8 cellular contexts compared by ENCODE assay signal in genomic region chr11:73647459-73648100, GRCh38. TPM values are rescaled to one million over a fixed set of nuclear protein-coding genes. Genes with fewer than 3 reads are reported as not detected.
DNase-seq lines count a peak whose midpoint lies in the region; ATAC-seq and TF ChIP-seq lines count a peak whose summit lies in the region.

No MANE protein-coding gene starts in this region.

- intact Hi-C loops in posterior cingulate gyrus (cut with DNase I) (no loop called here), tibial artery (cut with DNase I; ENCODE audit: low total_unique reads) (no loop called here)

- peak overlapping the region; percentile 89 for H3K4me3 ChIP-seq in GM23338
- peak overlapping the region; percentile 14 for H3K4me3 ChIP-seq in cardiac muscle cell
- peak overlapping the region; percentile 11 to 44 for H3K4me3 ChIP-seq in tibial artery

- no peaks in the 10 kb centered on the region for H3K9me2 ChIP-seq in GM23338 (ENCODE audit: insufficient read depth)

- H3K4me3 Mint-ChIP-seq in GM23338 = peak overlapping the region; percentile 81
- peak overlapping the region; percentile 88 for H3K4me3 Mint-ChIP-seq in activated naive CD8-positive, alpha-beta T cell treated with anti-CD3 and anti-CD28 coated beads, Interleukin-2, amount 10 ng/mL, durations not matched to agents 7 days and 5 days

- H3F3A ChIP-seq in GM23338 (replicated peaks; ENCODE audit: low read depth) = peaks cover 10% of the 10 kb centered on the region

- no peak overlapping the region for H3K27ac ChIP-seq in GM23338 (ENCODE audit: low read depth)
- H3K27ac ChIP-seq in cardiac muscle cell = no peak overlapping the region
- peak overlapping the region in 1 of 2 donors; percentile 22 for H3K27ac ChIP-seq in tibial artery

- H3K9me3 ChIP-seq in cardiac muscle cell (ENCODE audit: low read depth) (no peaks in the 10 kb centered on the region), tibial artery (no peaks in the 10 kb centered on the region)

- peak; percentile 50 for DNase-seq in Caki2 (ENCODE audit: low read depth)
- DNase-seq in GM23338 (ENCODE audit: low spot score) = peak; percentile 97
- peak; percentile 28 for DNase-seq in NAMALWA (ENCODE audit: low spot score)
- peak; percentile 53 to 84 for DNase-seq in SW 1271 (lab: John Stamatoyannopoulos, UW)
- peak; percentile 89 for DNase-seq in activated naive CD8-positive, alpha-beta T cell treated with anti-CD3 and anti-CD28 coated beads, Interleukin-2, amount 10 ng/mL, durations not matched to agents 7 days and 5 days
- DNase-seq in cardiac muscle cell (ENCODE audit: low read depth in 1 of 2, low spot score in 1 of 2) = peak; percentile 91 to 93
- peak; percentile 89 to 99 (median 96) for DNase-seq in posterior cingulate gyrus
- DNase-seq in tibial artery = peak; percentile 85 to 94

- no peaks in the 10 kb centered on the region for H3K9me3 Mint-ChIP-seq in GM23338
- no peaks in the 10 kb centered on the region for H3K9me3 Mint-ChIP-seq in activated naive CD8-positive, alpha-beta T cell treated with anti-CD3 and anti-CD28 coated beads, Interleukin-2, amount 10 ng/mL, durations not matched to agents 7 days and 5 days

- TF ChIP-seq CTCF in GM23338 (conservative IDR thresholded peaks at IDR 0.05; ENCODE audit: low read depth in 2 of 2) (no peak), cardiac muscle cell (IDR thresholded peaks at IDR 0.05; ENCODE audit: low read depth, low read length) (no peak), tibial artery (IDR thresholded peaks at IDR 0.05) (no peak)

- H3K4me1 ChIP-seq in GM23338 (ENCODE audit: insufficient read depth) = peaks cover 23% of the 10 kb centered on the region
- peaks cover 5% of the 10 kb centered on the region for H3K4me1 ChIP-seq in cardiac muscle cell (ENCODE audit: low read depth)
- peaks cover 0 to 13% (median 5%) of the 10 kb centered on the region in 4 donors for H3K4me1 ChIP-seq in tibial artery

- H3K4me1 Mint-ChIP-seq in GM23338 = peaks cover 45% of the 10 kb centered on the region
- H3K4me1 Mint-ChIP-seq in activated naive CD8-positive, alpha-beta T cell treated with anti-CD3 and anti-CD28 coated beads, Interleukin-2, amount 10 ng/mL, durations not matched to agents 7 days and 5 days = peaks cover 14% of the 10 kb centered on the region

- in situ Hi-C loops in Caki2 (cut with HindIII; ENCODE audit: low pct_unique_long_range_greater_than_20kb, low sequenced_read_pairs) = no loop called here

- POLR2A ChIA-PET in activated naive CD8-positive, alpha-beta T cell treated with anti-CD3 and anti-CD28 coated beads, Interleukin-2, amount 10 ng/mL, durations not matched to agents 7 days and 5 days (lab: Charles Lee) = interaction anchor here (0.7 to 0.9 kb wide), 2 partner anchors 50 to 270 kb away, joined by 3 to 4 read pairs; partner anchors contain the start of gene FAM168A

- ATAC-seq in GM23338 = peak; percentile 82
- peak; percentile 100 for ATAC-seq in activated naive CD8-positive, alpha-beta T cell treated with anti-CD3 and anti-CD28 coated beads, Interleukin-2, amount 10 ng/mL, durations not matched to agents 7 days and 5 days (ENCODE audit: low read depth)

- H3K36me3 ChIP-seq in GM23338 (ENCODE audit: insufficient read depth) = no peaks in the 10 kb centered on the region
- H3K36me3 ChIP-seq in cardiac muscle cell = no peaks in the 10 kb centered on the region
- H3K36me3 ChIP-seq in tibial artery = no peaks in the 10 kb centered on the region

- H3K27me3 ChIP-seq in GM23338 (ENCODE audit: insufficient read depth) (peaks cover 33% of the 10 kb centered on the region), cardiac muscle cell (peaks cover 4% of the 10 kb centered on the region), tibial artery (peaks cover 0 to 2% of the 10 kb centered on the region in 2 donors)

- no peaks in the 10 kb centered on the region for H3K79me2 ChIP-seq in GM23338 (replicated peaks; ENCODE audit: insufficient read depth)

- peak overlapping the region; percentile 100 for H3K4me2 ChIP-seq in GM23338

- H4K20me1 ChIP-seq in GM23338 (replicated peaks; ENCODE audit: insufficient read depth) = no peaks in the 10 kb centered on the region

- peaks cover 26% of the 10 kb centered on the region for H3K27me3 Mint-ChIP-seq in GM23338 (ENCODE audit: insufficient read depth, low read depth, poor library complexity)
- no peaks in the 10 kb centered on the region for H3K27me3 Mint-ChIP-seq in activated naive CD8-positive, alpha-beta T cell treated with anti-CD3 and anti-CD28 coated beads, Interleukin-2, amount 10 ng/mL, durations not matched to agents 7 days and 5 days

- peak overlapping the region; percentile 82; the same call in 1 of the 2 replicates for H3K27ac Mint-ChIP-seq in GM23338
- H3K27ac Mint-ChIP-seq in activated naive CD8-positive, alpha-beta T cell treated with anti-CD3 and anti-CD28 coated beads, Interleukin-2, amount 10 ng/mL, durations not matched to agents 7 days and 5 days = peak overlapping the region; percentile 79

- peak overlapping the region; percentile 40; the same call in 1 of the 2 replicates for H2AFZ ChIP-seq in GM23338

- H3K36me3 Mint-ChIP-seq in GM23338 (ENCODE audit: low read depth) = no peaks in the 10 kb centered on the region
- H3K36me3 Mint-ChIP-seq in activated naive CD8-positive, alpha-beta T cell treated with anti-CD3 and anti-CD28 coated beads, Interleukin-2, amount 10 ng/mL, durations not matched to agents 7 days and 5 days = no peaks in the 10 kb centered on the region

TF ChIP-seq in GM23338, 12 proteins besides CTCF, POLR2A, EP300 and RAD21:
- TF ChIP-seq ZNF331 (CRISPR knock-in tag; IDR thresholded peaks at IDR 0.05; ENCODE audit: low read depth) (no peak), ETS1 (IDR thresholded peaks at IDR 0.05) (peak; percentile 61; the same call in 1 of the 2 replicates), CREB1 (CRISPR knock-in tag; IDR thresholded peaks at IDR 0.05; ENCODE audit: low read depth) (peak; percentile 88), NANOG (IDR thresholded peaks at IDR 0.05; ENCODE audit: borderline replicate concordance) (no peak), POLR2AphosphoS5 (IDR thresholded peaks at IDR 0.05; ENCODE audit: low read depth) (peak; percentile 43; the same call in 1 of the 2 replicates)

RNA-seq across cellular contexts. Expression of gene PLEKHB1, which starts 1.2 kb away (rescaled TPM):
- total RNA-seq in Caki2 (2014; rRNA removed; shearing (Covaris generic); ENCODE audit: low replicate concordance) = not detected in 2 replicates
- 10.3 and 20.1 TPM in 2 replicates for total RNA-seq in GM23338 (2014; rRNA removed; shearing (Covaris generic))
- 20.8 and 25.8 TPM in 2 replicates for polyA plus RNA-seq in GM23338 (2016; fragmentation: Nextera tagmentation; extraction: Ambion mirVana)
- total RNA-seq in activated naive CD8-positive, alpha-beta T cell treated with anti-CD3 and anti-CD28 coated beads, Interleukin-2, amount 10 ng/mL, durations not matched to agents 7 days and 5 days = 10 to 100 TPM; 23.6 to 32.8 TPM
- 32.8 and 33.5 TPM in 2 replicates for total RNA-seq in cardiac muscle cell
- polyA plus RNA-seq in cardiac muscle cell = 21.8 and 23.5 TPM in 2 replicates

RNA-seq across cellular contexts. Expression of gene FAM168A, which starts 49.7 kb away (rescaled TPM):
- 6.5 and 9.2 TPM in 2 replicates for total RNA-seq in Caki2 (2014; rRNA removed; shearing (Covaris generic); ENCODE audit: low replicate concordance)
- total RNA-seq in GM23338 (2014; rRNA removed; shearing (Covaris generic)) = 17.9 and 20.3 TPM in 2 replicates
- polyA plus RNA-seq in GM23338 (2016; fragmentation: Nextera tagmentation; extraction: Ambion mirVana) (8.0 and 9.6 TPM in 2 replicates), cardiac muscle cell (9.7 TPM in 2 replicates)
- 10 to 100 TPM; 27.3 to 31.0 TPM for total RNA-seq in activated naive CD8-positive, alpha-beta T cell treated with anti-CD3 and anti-CD28 coated beads, Interleukin-2, amount 10 ng/mL, durations not matched to agents 7 days and 5 days
- 32.4 and 33.0 TPM in 2 replicates for total RNA-seq in cardiac muscle cell

Comparison
In these comparisons a context has a peak if more than half of its experiments do, and no peak if none do; other contexts are left out.
1. DNase-seq: peak in every context shown above with its lines; median percentile 97 in GM23338; 96 in posterior cingulate gyrus; 92 in cardiac muscle cell; 90 in tibial artery; 89 in activated naive CD8-positive, alpha-beta T cell treated with anti-CD3 and anti-CD28 coated beads, Interleukin-2, amount 10 ng/mL, durations not matched to agents 7 days and 5 days; 68 in SW 1271; 50 in Caki2; 28 in NAMALWA.
2. H3K4me3 ChIP-seq: peak in every context shown above with its lines; median percentile 89 in GM23338; 28 in tibial artery; 14 in cardiac muscle cell.
3. RNA of gene PLEKHB1, which starts 1.2 kb away (total RNA-seq): 32.8 to 33.5 TPM in cardiac muscle cell, 23.6 to 32.8 TPM in activated naive CD8-positive, alpha-beta T cell treated with anti-CD3 and anti-CD28 coated beads, Interleukin-2, amount 10 ng/mL, durations not matched to agents 7 days and 5 days and 10.3 to 20.1 TPM in GM23338; not detected in Caki2; every median in the first group is over 10 times any median in the second.